24 cellular contexts compared by ENCODE assay signal in genomic region chr3:170496868-170497140, GRCh38.
"Had no signal": no experiment of that assay in that cellular context is flagged by ENCODE, and none has a peak within 500 bp of the region (broad histone marks: within the 10 kb centered on the region; RNA-seq: fewer than 3 reads in every experiment).

No MANE protein-coding gene starts in this region.

- H3K27me3 ChIP-seq: colonic mucosa had no signal

- H3K9me3 ChIP-seq: colonic mucosa had no signal

- H3K36me3 ChIP-seq: colonic mucosa had no signal

- H3K27ac ChIP-seq: colonic mucosa had no signal

- H3K4me1 ChIP-seq: colonic mucosa had no signal

- H3K4me1 Mint-ChIP-seq: activated CD4-positive, alpha-beta T cell treated with anti-CD3 and anti-CD28 coated beads for 36 hours; activated CD4-positive, alpha-beta T cell treated with anti-CD3 and anti-CD28 coated beads, Interleukin-2, amount 10 ng/mL, durations not matched to agents 24 days and 14 days; activated CD8-positive, alpha-beta memory T cell treated with anti-CD3 and anti-CD28 coated beads, Interleukin-2, amount 10 ng/mL, durations not matched to agents 7 days and 5 days; activated naive CD8-positive, alpha-beta T cell treated with anti-CD3 and anti-CD28 coated beads, Interleukin-2, amount 10 ng/mL, durations not matched to agents 7 days and 5 days had no signal

- ATAC-seq: activated CD4-positive, alpha-beta T cell treated with anti-CD3 and anti-CD28 coated beads for 36 hours; activated CD8-positive, alpha-beta memory T cell treated with anti-CD3 and anti-CD28 coated beads, Interleukin-2, amount 10 ng/mL, durations not matched to agents 7 days and 5 days; activated CD8-positive, alpha-beta T cell treated with anti-CD3 and anti-CD28 coated beads, Interleukin-2, amount 10 ng/mL, durations not matched to agents 7 days and 5 days; activated naive CD4-positive, alpha-beta T cell treated with anti-CD3 and anti-CD28 coated beads, Interleukin-2, amount 50 U/mL, for 72 hours; esophagus mucosa had no signal

- H3K27me3 Mint-ChIP-seq: activated CD4-positive, alpha-beta T cell treated with anti-CD3 and anti-CD28 coated beads for 36 hours had no signal

- H3K27ac Mint-ChIP-seq: activated CD4-positive, alpha-beta memory T cell treated with anti-CD3 and anti-CD28 coated beads for 36 hours; activated CD4-positive, alpha-beta T cell treated with anti-CD3 and anti-CD28 coated beads for 36 hours; activated CD4-positive, alpha-beta T cell treated with anti-CD3 and anti-CD28 coated beads, Interleukin-2, amount 10 ng/mL, durations not matched to agents 24 days and 14 days; activated CD8-positive, alpha-beta memory T cell treated with anti-CD3 and anti-CD28 coated beads, Interleukin-2, amount 10 ng/mL, durations not matched to agents 7 days and 5 days; activated CD8-positive, alpha-beta T cell treated with anti-CD3 and anti-CD28 coated beads, Interleukin-2, amount 10 ng/mL, durations not matched to agents 7 days and 5 days; activated naive CD4-positive, alpha-beta T cell treated with anti-CD3 and anti-CD28 coated beads for 36 hours; activated naive CD4-positive, alpha-beta T cell treated with anti-CD3 and anti-CD28 coated beads, Interleukin-2, amount 50 U/mL, for 72 hours; activated naive CD8-positive, alpha-beta T cell treated with anti-CD3 and anti-CD28 coated beads, Interleukin-2, amount 10 ng/mL, durations not matched to agents 7 days and 5 days; activated T-helper 1 cell treated with anti-CD3 and anti-CD28 coated beads, Interleukin-12 subunit alpha, Interleukin-12 subunit beta, Interleukin-2, Interleukin-4 antibody, amounts not matched to agents 30 ng/mL and 10 ng/mL and 1 ng/mL, durations not matched to agents 14 hours and 24 hours and 36 hours; activated T-helper 2 cell treated with anti-CD3 and anti-CD28 coated beads, Interferon-gamma antibody, Interleukin-2, Interleukin-4, amounts not matched to agents 10 μg/mL and 5 μg/mL and 100 μg/mL, durations not matched to agents 14 hours and 24 hours and 36 hours; endodermal cell had no signal

- H3K4me3 Mint-ChIP-seq: activated CD4-positive, alpha-beta memory T cell treated with anti-CD3 and anti-CD28 coated beads for 36 hours; activated CD4-positive, alpha-beta T cell treated with anti-CD3 and anti-CD28 coated beads for 36 hours; activated CD4-positive, alpha-beta T cell treated with anti-CD3 and anti-CD28 coated beads, Interleukin-2, amount 10 ng/mL, durations not matched to agents 24 days and 14 days; activated CD8-positive, alpha-beta memory T cell treated with anti-CD3 and anti-CD28 coated beads, Interleukin-2, amount 10 ng/mL, durations not matched to agents 7 days and 5 days; activated CD8-positive, alpha-beta T cell treated with anti-CD3 and anti-CD28 coated beads, Interleukin-2, amount 10 ng/mL, durations not matched to agents 7 days and 5 days; activated naive CD4-positive, alpha-beta T cell treated with anti-CD3 and anti-CD28 coated beads for 36 hours; activated naive CD8-positive, alpha-beta T cell treated with anti-CD3 and anti-CD28 coated beads, Interleukin-2, amount 10 ng/mL, durations not matched to agents 7 days and 5 days; activated T-helper 1 cell treated with anti-CD3 and anti-CD28 coated beads, Interleukin-12 subunit alpha, Interleukin-12 subunit beta, Interleukin-2, Interleukin-4 antibody, amounts not matched to agents 30 ng/mL and 10 ng/mL and 1 ng/mL, durations not matched to agents 14 hours and 24 hours and 36 hours; endodermal cell had no signal

- H3K36me3 Mint-ChIP-seq: activated CD4-positive, alpha-beta memory T cell treated with anti-CD3 and anti-CD28 coated beads for 36 hours; activated CD8-positive, alpha-beta memory T cell treated with anti-CD3 and anti-CD28 coated beads, Interleukin-2, amount 10 ng/mL, durations not matched to agents 7 days and 5 days; activated naive CD4-positive, alpha-beta T cell treated with anti-CD3 and anti-CD28 coated beads, Interleukin-2, amount 50 U/mL, for 72 hours; activated naive CD8-positive, alpha-beta T cell treated with anti-CD3 and anti-CD28 coated beads, Interleukin-2, amount 10 ng/mL, durations not matched to agents 7 days and 5 days had no signal

- H3K4me3 ChIP-seq: colonic mucosa had no signal

- H3K9me3 Mint-ChIP-seq: activated CD4-positive, alpha-beta memory T cell treated with anti-CD3 and anti-CD28 coated beads for 36 hours; activated CD4-positive, alpha-beta T cell treated with anti-CD3 and anti-CD28 coated beads, Interleukin-2, amount 10 ng/mL, durations not matched to agents 24 days and 14 days; activated naive CD4-positive, alpha-beta T cell treated with anti-CD3 and anti-CD28 coated beads for 36 hours; activated naive CD4-positive, alpha-beta T cell treated with anti-CD3 and anti-CD28 coated beads, Interleukin-2, amount 50 U/mL, for 72 hours; activated naive CD8-positive, alpha-beta T cell treated with anti-CD3 and anti-CD28 coated beads, Interleukin-2, amount 10 ng/mL, durations not matched to agents 7 days and 5 days; activated T-helper 1 cell treated with anti-CD3 and anti-CD28 coated beads, Interleukin-12 subunit alpha, Interleukin-12 subunit beta, Interleukin-2, Interleukin-4 antibody, amounts not matched to agents 30 ng/mL and 10 ng/mL and 1 ng/mL, durations not matched to agents 14 hours and 24 hours and 36 hours; activated T-helper 2 cell treated with anti-CD3 and anti-CD28 coated beads, Interferon-gamma antibody, Interleukin-2, Interleukin-4, amounts not matched to agents 10 μg/mL and 5 μg/mL and 100 μg/mL, durations not matched to agents 14 hours and 24 hours and 36 hours; endodermal cell had no signal

- DNase-seq: activated CD4-positive, alpha-beta memory T cell treated with anti-CD3 and anti-CD28 coated beads for 36 hours; activated CD4-positive, alpha-beta T cell treated with anti-CD3 and anti-CD28 coated beads for 36 hours; activated CD4-positive, alpha-beta T cell treated with anti-CD3 and anti-CD28 coated beads, Interleukin-2, amount 10 ng/mL, durations not matched to agents 24 days and 14 days; activated CD4-positive, CD25-positive, alpha-beta regulatory T cell; activated CD4-positive, CD25-positive, alpha-beta regulatory T cell treated with anti-CD3 and anti-CD28 coated beads, Interleukin-2, amount 50 U/mL, for 72 hours; activated CD8-positive, alpha-beta memory T cell treated with anti-CD3 and anti-CD28 coated beads, Interleukin-2, amount 10 ng/mL, durations not matched to agents 7 days and 5 days; activated CD8-positive, alpha-beta memory T cell treated with anti-CD3 and anti-CD28 coated beads, Interleukin-2, amount 50 U/mL, for 4 hours; activated CD8-positive, alpha-beta T cell treated with anti-CD3 and anti-CD28 coated beads, Interleukin-2, amount 10 ng/mL, durations not matched to agents 7 days and 5 days; activated effector memory CD4-positive, alpha-beta T cell treated with anti-CD3 and anti-CD28 coated beads, Interleukin-2, amount 50 U/mL, for 16 hours; activated naive CD4-positive, alpha-beta T cell treated with anti-CD3 and anti-CD28 coated beads for 36 hours; activated naive CD8-positive, alpha-beta T cell treated with anti-CD3 and anti-CD28 coated beads, Interleukin-2, amount 10 ng/mL, durations not matched to agents 7 days and 5 days; activated T-cell treated with anti-CD3 and anti-CD28 coated beads, Interleukin-2, amount 50 U/mL, for 1 hour; activated T-cell treated with anti-CD3 and anti-CD28 coated beads, Interleukin-2, amount 50 U/mL, for 48 hours; central memory CD4-positive, alpha-beta T cell; cerebellar nuclear complex; colonic mucosa; effector memory CD4-positive, alpha-beta T cell; foreskin fibroblast; T-helper 2 cell had no signal
